In genomic region chr11:119907934-119908760, GRCh38 we compare ENCODE assay signal across 1 cellular context.
TF ChIP-seq lines count a peak whose summit lies in the region.

No MANE protein-coding gene starts in this region.

TF ChIP-seq in GM23338, 12 proteins besides CTCF, POLR2A, EP300 and RAD21 (continued from another document):
- TF ChIP-seq ZNF331 (CRISPR knock-in tag; IDR thresholded peaks at IDR 0.05; ENCODE audit: low read depth) = no peak
- no peak for TF ChIP-seq JUNB (IDR thresholded peaks at IDR 0.05; ENCODE audit: unreplicated experiment)
- TF ChIP-seq STAT1 (IDR thresholded peaks at IDR 0.05; ENCODE audit: unreplicated experiment) = no peak
- TF ChIP-seq POLR2AphosphoS5 (IDR thresholded peaks at IDR 0.05; ENCODE audit: low read depth) = no peak
